In the genomic region with DNA sequence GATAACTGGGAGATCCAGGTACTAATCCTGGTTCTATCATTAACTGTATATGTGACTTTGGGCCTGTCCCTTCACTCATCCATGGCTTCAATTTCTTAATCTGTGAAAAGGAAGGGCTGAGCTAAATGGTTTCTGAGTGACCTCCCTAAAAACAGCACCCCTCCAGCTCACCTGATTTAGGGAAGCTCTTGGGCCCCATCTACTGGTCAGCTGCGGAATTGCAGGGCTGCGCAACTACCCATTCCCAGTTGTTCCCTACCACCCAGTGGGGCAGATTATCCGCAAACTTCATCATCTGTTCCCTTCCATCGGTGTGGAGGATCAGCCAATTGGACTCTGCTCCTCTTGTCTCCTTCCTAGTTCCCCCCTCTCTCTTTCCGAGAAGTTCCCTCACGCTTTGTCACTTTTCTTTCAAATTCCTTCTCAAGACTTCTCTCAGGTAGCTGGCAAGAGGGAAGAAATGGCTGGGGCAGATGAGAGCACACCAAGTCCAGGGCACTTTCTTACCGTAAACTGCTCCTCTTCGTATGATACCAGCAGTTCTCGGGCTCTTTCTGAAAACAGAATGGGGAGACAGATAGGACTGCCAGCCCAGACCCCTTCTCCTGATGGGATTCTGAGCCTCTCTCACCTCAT, we compare ENCODE assay signal across 8 cellular contexts. TPM values are rescaled to one million over a fixed set of nuclear protein-coding genes. Genes with fewer than 3 reads are reported as not detected.
DNase-seq lines count a peak whose midpoint lies in the region; ATAC-seq and TF ChIP-seq lines count a peak whose summit lies in the region.

No MANE protein-coding gene starts in this region.

- POLR2A ChIA-PET in PC-3 (lab: Charles Lee; ENCODE audit: unreplicated experiment) = interaction anchor here (0.6 kb wide), 1 partner anchor 32 kb away, joined by 5 read pairs; no protein-coding TSS in a partner anchor

- H3K27me3 ChIP-seq in PC-3 (ENCODE audit: low read length) (no peaks in the 10 kb centered on the region), left ventricle myocardium inferior (ENCODE audit: low read depth) (no peaks in the 10 kb centered on the region), spleen (replicated peaks in 1 of 7) (no peaks in the 10 kb centered on the region)

- H3K9me3 ChIP-seq in PC-3 (ENCODE audit: low read length) (no peaks in the 10 kb centered on the region), left ventricle myocardium inferior (replicated peaks) (no peaks in the 10 kb centered on the region), spleen (no peaks in the 10 kb centered on the region)

- no peak overlapping the region for H3K9ac ChIP-seq in PC-3 (ENCODE audit: low read length)

- no TSS peak for BruUV-seq in PC-3 (replicated peaks; lab: Mats Ljungman, UMichigan)

- TF ChIP-seq POLR2A in spleen (IDR thresholded peaks at IDR 0.05) = no peak

- 36 to 63% (median 56%) methylated on average over 9 of the region's 9 CpGs for WGBS in spleen, 5 donors

- H2AFZ ChIP-seq in PC-3 (ENCODE audit: low read length) = no peak overlapping the region

- H3K27ac ChIP-seq in PC-3 (ENCODE audit: low read length) (no peak overlapping the region), left ventricle myocardium inferior (replicated peaks) (no peak overlapping the region), spleen (no peak overlapping the region)

- peak; percentile 55 for ATAC-seq in HG02678 (IDR thresholded peaks at IDR 0.05; ENCODE audit: unreplicated experiment)
- peak; percentile 46 for ATAC-seq in PC-3
- no peak for ATAC-seq in GM21447 (IDR thresholded peaks at IDR 0.05; ENCODE audit: unreplicated experiment)

- DNase-seq in NCI-H1694 (lab: John Stamatoyannopoulos, UW) (peak; percentile 3), NCI-H1694 treated with DMSO at 0.1 percent for 48 hours (lab: John Stamatoyannopoulos, UW) (no peak), PC-3 (peak; percentile 61), left ventricle myocardium inferior (no peak), spleen (no peak)
- DNase-seq in activated effector memory CD4-positive, alpha-beta T cell treated with Interleukin-2 at 50 U/mL for 16 hours = peak; percentile 19

- H3F3A ChIP-seq in PC-3 (ENCODE audit: low read length, unreplicated experiment) = no peaks in the 10 kb centered on the region

- CTCF ChIA-PET in PC-3 (lab: Charles Lee) = no interaction called here

- TF ChIP-seq CTCF in PC-3 (conservative IDR thresholded peaks at IDR 0.05; ENCODE audit: low read depth, low read length) (peak; percentile 90), left ventricle myocardium inferior (IDR thresholded peaks at IDR 0.05; ENCODE audit: borderline replicate concordance) (peak; percentile 89), spleen (IDR thresholded peaks at IDR 0.05 in 8 of 11, conservative IDR thresholded peaks at IDR 0.05 in 3 of 11) (peak; percentile 57 to 98 (median 86))

- H3K79me2 ChIP-seq in PC-3 (ENCODE audit: low read length) = peaks cover 26% of the 10 kb centered on the region

- peaks cover 16% of the 10 kb centered on the region; the same call in 1 of the 2 replicates for H4K20me1 ChIP-seq in PC-3 (ENCODE audit: low read length)

- no peaks in the 10 kb centered on the region for H3K9me2 ChIP-seq in PC-3 (replicated peaks; ENCODE audit: low read length)

- H3K4me3 ChIP-seq in PC-3 (ENCODE audit: low read length) (no peak overlapping the region), left ventricle myocardium inferior (no peak overlapping the region), spleen (no peak overlapping the region)

- H3K36me3 ChIP-seq in PC-3 (ENCODE audit: low read depth, low read length) (peaks cover 52% of the 10 kb centered on the region), left ventricle myocardium inferior (peaks cover 35% of the 10 kb centered on the region), spleen (peaks cover 0 to 85% (median 24%) of the 10 kb centered on the region in 6 donors)

- H3K4me1 ChIP-seq in PC-3 (ENCODE audit: insufficient read depth, low read length) (peaks cover 12% of the 10 kb centered on the region), left ventricle myocardium inferior (peaks cover 23% of the 10 kb centered on the region), spleen (peaks cover 12 to 27% (median 21%) of the 10 kb centered on the region in 6 donors)

- no peak overlapping the region for H3K4me2 ChIP-seq in PC-3 (ENCODE audit: low read length)

- intact Hi-C loops in PC-3 (cut with micrococcal nuclease) (no loop called here), left ventricle myocardium inferior (cut with micrococcal nuclease) (no loop called here), spleen (cut with DNase I; ENCODE audit: low total_unique reads) (no loop called here)

RNA-seq across cellular contexts. Expression of a gene that starts 5.8 kb away (rescaled TPM):
- total RNA-seq in PC-3 (2014; rRNA removed) (69.0 and 78.4 TPM in 2 replicates), left ventricle myocardium inferior (13.9 TPM), spleen (10 to 100 TPM; 19.0 to 31.3 (median 27.1) TPM)
- polyA plus RNA-seq in spleen = 10 to 100 TPM; 19.9 to 26.3 (median 23.6) TPM

Comparison
In these comparisons a context has a peak if more than half of its experiments do, and no peak if none do; other contexts are left out.
1. DNase-seq: peak in NCI-H1694 (single experiment), PC-3 (single experiment) and activated effector memory CD4-positive, alpha-beta T cell treated with Interleukin-2 at 50 U/mL for 16 hours (single experiment); none in NCI-H1694 treated with DMSO at 0.1 percent for 48 hours (single experiment), left ventricle myocardium inferior (single experiment) and spleen (single experiment).
2. Peak in every context shown above with its lines, with median percentiles within 50 percentile points of each other: CTCF ChIP-seq.